In genomic region chr4:145234086-145234694, GRCh38 we compare ENCODE assay signal across 8 cellular contexts. TPM values are rescaled to one million over a fixed set of nuclear protein-coding genes. Genes with fewer than 3 reads are reported as not detected.
DNase-seq lines count a peak whose midpoint lies in the region; ATAC-seq and TF ChIP-seq lines count a peak whose summit lies in the region.

No MANE protein-coding gene starts in this region.

- CTCF ChIA-PET in activated CD4-positive, alpha-beta T cell treated with anti-CD3 and anti-CD28 coated beads, Interleukin-2, amount 10 ng/mL, durations not matched to agents 7 days and 5 days (lab: Charles Lee), result interaction anchor here (0.8 to 1.1 kb wide), 2 partner anchors 376 to 401 kb away, joined by 3 read pairs; no protein-coding TSS in a partner anchor

- no peak for TF ChIP-seq POLR2A in suprapubic skin (IDR thresholded peaks at IDR 0.05)

- no peaks in the 10 kb centered on the region for H3K9me3 ChIP-seq in CD4-positive, CD25-positive, alpha-beta regulatory T cell (ENCODE audit: control insufficient read depth in 2 of 2, low read length in 2 of 2)
- H3K9me3 ChIP-seq in suprapubic skin, result no peaks in the 10 kb centered on the region

- H3K27me3 ChIP-seq in CD4-positive, CD25-positive, alpha-beta regulatory T cell (ENCODE audit: control insufficient read depth, insufficient read depth, low read length), result peaks cover 8% of the 10 kb centered on the region
- no peaks in the 10 kb centered on the region for H3K27me3 ChIP-seq in suprapubic skin

- no peak for TF ChIP-seq EP300 in suprapubic skin (IDR thresholded peaks at IDR 0.05)

- H3K9me3 Mint-ChIP-seq in CD4-positive, CD25-positive, alpha-beta regulatory T cell, result peaks cover 0 to 3% (median 0%) of the 10 kb centered on the region in 7 donors
- no peaks in the 10 kb centered on the region for H3K9me3 Mint-ChIP-seq in activated CD4-positive, alpha-beta T cell treated with anti-CD3 and anti-CD28 coated beads, Interleukin-2, amount 10 ng/mL, durations not matched to agents 7 days and 5 days
- no peaks in the 10 kb centered on the region for H3K9me3 Mint-ChIP-seq in natural killer cell treated with Interleukin-12 subunit alpha and Interleukin-12 subunit beta and Interleukin-15 and Interleukin-18, amount 100 ng/mL, for 72 hours

- H3K4me3 ChIP-seq in CD4-positive, CD25-positive, alpha-beta regulatory T cell (ENCODE audit: low read depth, low read length), result no peak overlapping the region
- H3K4me3 ChIP-seq in epithelial cell of esophagus (ENCODE audit: low read length) (no peak overlapping the region), suprapubic skin (no peak overlapping the region)

- TF ChIP-seq CTCF in epithelial cell of esophagus (IDR thresholded peaks at IDR 0.05; ENCODE audit: insufficient read depth, low read depth, low read length, missing control alignments) (peak; percentile 96), suprapubic skin (IDR thresholded peaks at IDR 0.05) (peak; percentile 53 to 59)

- H3K36me3 Mint-ChIP-seq in CD4-positive, CD25-positive, alpha-beta regulatory T cell, result no peaks in the 10 kb centered on the region
- H3K36me3 Mint-ChIP-seq in activated CD4-positive, alpha-beta T cell treated with anti-CD3 and anti-CD28 coated beads, Interleukin-2, amount 10 ng/mL, durations not matched to agents 7 days and 5 days (ENCODE audit: low read depth), result no peaks in the 10 kb centered on the region
- no peaks in the 10 kb centered on the region for H3K36me3 Mint-ChIP-seq in natural killer cell treated with Interleukin-12 subunit alpha and Interleukin-12 subunit beta and Interleukin-15 and Interleukin-18, amount 100 ng/mL, for 72 hours

- H3K36me3 ChIP-seq in CD4-positive, CD25-positive, alpha-beta regulatory T cell (ENCODE audit: control insufficient read depth, insufficient read depth, low read length), result no peaks in the 10 kb centered on the region
- no peaks in the 10 kb centered on the region for H3K36me3 ChIP-seq in suprapubic skin

- no peak overlapping the region for H3K4me3 Mint-ChIP-seq in CD4-positive, CD25-positive, alpha-beta regulatory T cell
- no peak overlapping the region for H3K4me3 Mint-ChIP-seq in activated CD4-positive, alpha-beta T cell treated with anti-CD3 and anti-CD28 coated beads, Interleukin-2, amount 10 ng/mL, durations not matched to agents 7 days and 5 days
- H3K4me3 Mint-ChIP-seq in natural killer cell treated with Interleukin-12 subunit alpha and Interleukin-12 subunit beta and Interleukin-15 and Interleukin-18, amount 100 ng/mL, for 72 hours, result no peak overlapping the region

- no peaks in the 10 kb centered on the region for H3K4me1 Mint-ChIP-seq in CD4-positive, CD25-positive, alpha-beta regulatory T cell
- H3K4me1 Mint-ChIP-seq in activated CD4-positive, alpha-beta T cell treated with anti-CD3 and anti-CD28 coated beads, Interleukin-2, amount 10 ng/mL, durations not matched to agents 7 days and 5 days, result no peaks in the 10 kb centered on the region
- no peaks in the 10 kb centered on the region for H3K4me1 Mint-ChIP-seq in natural killer cell treated with Interleukin-12 subunit alpha and Interleukin-12 subunit beta and Interleukin-15 and Interleukin-18, amount 100 ng/mL, for 72 hours (ENCODE audit: low read depth in 2 of 2)

- H3K27ac Mint-ChIP-seq in CD4-positive, CD25-positive, alpha-beta regulatory T cell, result no peak overlapping the region
- no peak overlapping the region for H3K27ac Mint-ChIP-seq in activated CD4-positive, alpha-beta T cell treated with anti-CD3 and anti-CD28 coated beads, Interleukin-2, amount 10 ng/mL, durations not matched to agents 7 days and 5 days
- H3K27ac Mint-ChIP-seq in natural killer cell treated with Interleukin-12 subunit alpha and Interleukin-12 subunit beta and Interleukin-15 and Interleukin-18, amount 100 ng/mL, for 72 hours, result no peak overlapping the region

- peaks cover 10% of the 10 kb centered on the region for H3K27me3 Mint-ChIP-seq in CD4-positive, CD25-positive, alpha-beta regulatory T cell
- H3K27me3 Mint-ChIP-seq in activated CD4-positive, alpha-beta T cell treated with anti-CD3 and anti-CD28 coated beads, Interleukin-2, amount 10 ng/mL, durations not matched to agents 7 days and 5 days, result no peaks in the 10 kb centered on the region
- H3K27me3 Mint-ChIP-seq in natural killer cell treated with Interleukin-12 subunit alpha and Interleukin-12 subunit beta and Interleukin-15 and Interleukin-18, amount 100 ng/mL, for 72 hours, result peaks cover 13 to 14% of the 10 kb centered on the region in 2 donors

- ATAC-seq in CD4-positive, CD25-positive, alpha-beta regulatory T cell (ENCODE audit: low read depth in 2 of 2), result peak; percentile 77
- peak; percentile 99 for ATAC-seq in GM18870 (IDR thresholded peaks at IDR 0.05; ENCODE audit: unreplicated experiment)
- ATAC-seq in HG03095 (IDR thresholded peaks at IDR 0.05; ENCODE audit: unreplicated experiment), result peak; percentile 98
- ATAC-seq in natural killer cell treated with Interleukin-12 subunit alpha and Interleukin-12 subunit beta and Interleukin-15 and Interleukin-18, amount 100 ng/mL, for 72 hours, result peak; percentile 74 to 77

- no peak overlapping the region for H3K27ac ChIP-seq in CD4-positive, CD25-positive, alpha-beta regulatory T cell (ENCODE audit: insufficient read depth, low read length, poor library complexity, severe bottlenecking)
- no peak overlapping the region for H3K27ac ChIP-seq in suprapubic skin

- DNase-seq in CD4-positive, CD25-positive, alpha-beta regulatory T cell, result peak; percentile 2 to 66 (median 38)
- DNase-seq in NCI-H345 treated with DMSO at 0.1 percent for 48 hours (lab: John Stamatoyannopoulos, UW; ENCODE audit: unreplicated experiment) (peak; percentile 27), epithelial cell of esophagus (ENCODE audit: low read depth) (peak; percentile 79), suprapubic skin (ENCODE audit: low spot score in 2 of 2) (no peak)
- DNase-seq in activated CD4-positive, alpha-beta T cell treated with anti-CD3 and anti-CD28 coated beads, Interleukin-2, amount 10 ng/mL, durations not matched to agents 7 days and 5 days, result peak; percentile 73
- DNase-seq in natural killer cell treated with Interleukin-12 subunit alpha and Interleukin-12 subunit beta and Interleukin-15 and Interleukin-18, amount 100 ng/mL, for 72 hours (ENCODE audit: low spot score), result no peak

- POLR2A ChIA-PET in activated CD4-positive, alpha-beta T cell treated with anti-CD3 and anti-CD28 coated beads, Interleukin-2, amount 10 ng/mL, durations not matched to agents 7 days and 5 days (lab: Charles Lee), result no interaction called here

- no peaks in the 10 kb centered on the region for H3K4me1 ChIP-seq in CD4-positive, CD25-positive, alpha-beta regulatory T cell (ENCODE audit: control insufficient read depth, insufficient read depth, low read length, poor library complexity, severe bottlenecking)
- no peaks in the 10 kb centered on the region for H3K4me1 ChIP-seq in suprapubic skin

- 33% methylated on average over 1 of the region's 1 CpG for WGBS in suprapubic skin

RNA-seq across cellular contexts. Expression of gene OTUD4, which starts 53.8 kb away (rescaled TPM):
- 74.9 TPM for total RNA-seq in CD4-positive, CD25-positive, alpha-beta regulatory T cell
- 10 to 100 TPM; 10.6 to 13.1 (median 12.6) TPM for polyA plus RNA-seq in CD4-positive, CD25-positive, alpha-beta regulatory T cell
- total RNA-seq in activated CD4-positive, alpha-beta T cell treated with anti-CD3 and anti-CD28 coated beads, Interleukin-2, amount 10 ng/mL, durations not matched to agents 7 days and 5 days, result 10 to 100 TPM; 47.3 to 56.9 TPM
- 10 to 100 TPM; 44.1 to 60.8 TPM for total RNA-seq in natural killer cell treated with Interleukin-12 subunit alpha and Interleukin-12 subunit beta and Interleukin-15 and Interleukin-18, amount 100 ng/mL, for 72 hours
- 10 to 100 TPM; 31.7 to 43.6 (median 41.2) TPM for total RNA-seq in suprapubic skin

Comparison
In these comparisons a context has a peak if more than half of its experiments do, and no peak if none do; other contexts are left out.
1. DNase-seq: peak in CD4-positive, CD25-positive, alpha-beta regulatory T cell (3 of 3), NCI-H345 treated with DMSO at 0.1 percent for 48 hours (single experiment), activated CD4-positive, alpha-beta T cell treated with anti-CD3 and anti-CD28 coated beads, Interleukin-2, amount 10 ng/mL, durations not matched to agents 7 days and 5 days (single experiment) and epithelial cell of esophagus (single experiment); none in natural killer cell treated with Interleukin-12 subunit alpha and Interleukin-12 subunit beta and Interleukin-15 and Interleukin-18, amount 100 ng/mL, for 72 hours (single experiment) and suprapubic skin (0 of 2).
2. Peak in every context shown above with its lines, with median percentiles within 50 percentile points of each other: ATAC-seq.